In genomic region chr7:144725070-144725469, GRCh38 we compare ENCODE assay signal across 12 cellular contexts.
DNase-seq lines count a peak whose midpoint lies in the region; ATAC-seq, FAIRE-seq and TF ChIP-seq lines count a peak whose summit lies in the region.
"Had no signal": no experiment of that assay in that cellular context is flagged by ENCODE, and none has a peak within 500 bp of the region (broad histone marks: within the 10 kb centered on the region; RNA-seq: fewer than 3 reads in every experiment).

No MANE protein-coding gene starts in this region.

- ATAC-seq in GM19438 (IDR thresholded peaks at IDR 0.05; ENCODE audit: low read depth, unreplicated experiment) (peak; percentile 98), HG02840 (IDR thresholded peaks at IDR 0.05; ENCODE audit: low FRiP score, unreplicated experiment) (peak; percentile 100), HG03460 (IDR thresholded peaks at IDR 0.05; ENCODE audit: unreplicated experiment) (peak; percentile 100)
- ATAC-seq: right lobe of liver had no signal

- H3K4me3 Mint-ChIP-seq in activated T-helper 1 cell treated with anti-CD3 and anti-CD28 coated beads, Interleukin-12 subunit alpha, Interleukin-12 subunit beta, Interleukin-2, Interleukin-4 antibody, amounts not matched to agents 30 ng/mL and 10 ng/mL and 1 ng/mL, durations not matched to agents 14 hours and 24 hours and 36 hours: no peak overlapping the region

- TF ChIP-seq POLR2A in H54 (IDR thresholded peaks at IDR 0.05; ENCODE audit: low read depth, low read length): no peak

- DNase-seq in GM13976 (ENCODE audit: low spot score) (peak; percentile 10), H54 (ENCODE audit: insufficient read length, low spot score) (no peak), NCI-H2171 treated with DMSO at 0.1 percent for 48 hours (lab: John Stamatoyannopoulos, UW) (no peak)
- DNase-seq in activated CD4-positive, alpha-beta T cell treated with anti-CD3 and anti-CD28 coated beads for 48 hours: no peak
- DNase-seq in activated T-helper 1 cell treated with anti-CD3 and anti-CD28 coated beads, Interleukin-12 subunit alpha, Interleukin-12 subunit beta, Interleukin-2, Interleukin-4 antibody, amounts not matched to agents 30 ng/mL and 10 ng/mL and 1 ng/mL, durations not matched to agents 14 hours and 24 hours and 36 hours (ENCODE audit: low spot score): no peak
- DNase-seq: NCI-H1092 treated with DMSO at 0.1 percent for 48 hours, right lobe of liver, T-helper 1 cell had no signal

- no peaks in the 10 kb centered on the region for H3K36me3 Mint-ChIP-seq in activated T-helper 1 cell treated with anti-CD3 and anti-CD28 coated beads, Interleukin-12 subunit alpha, Interleukin-12 subunit beta, Interleukin-2, Interleukin-4 antibody, amounts not matched to agents 30 ng/mL and 10 ng/mL and 1 ng/mL, durations not matched to agents 14 hours and 24 hours and 36 hours (ENCODE audit: low read depth)

- H3K4me1 Mint-ChIP-seq in activated T-helper 1 cell treated with anti-CD3 and anti-CD28 coated beads, Interleukin-12 subunit alpha, Interleukin-12 subunit beta, Interleukin-2, Interleukin-4 antibody, amounts not matched to agents 30 ng/mL and 10 ng/mL and 1 ng/mL, durations not matched to agents 14 hours and 24 hours and 36 hours (ENCODE audit: low read depth): no peaks in the 10 kb centered on the region

- in situ Hi-C loops in GM13976 (cut with MboI; ENCODE audit: low sequenced_read_pairs, unreplicated experiment): no loop called here

- H3K27ac Mint-ChIP-seq in activated T-helper 1 cell treated with anti-CD3 and anti-CD28 coated beads, Interleukin-12 subunit alpha, Interleukin-12 subunit beta, Interleukin-2, Interleukin-4 antibody, amounts not matched to agents 30 ng/mL and 10 ng/mL and 1 ng/mL, durations not matched to agents 14 hours and 24 hours and 36 hours: no peak overlapping the region

- H3K27me3 Mint-ChIP-seq in activated T-helper 1 cell treated with anti-CD3 and anti-CD28 coated beads, Interleukin-12 subunit alpha, Interleukin-12 subunit beta, Interleukin-2, Interleukin-4 antibody, amounts not matched to agents 30 ng/mL and 10 ng/mL and 1 ng/mL, durations not matched to agents 14 hours and 24 hours and 36 hours (ENCODE audit: insufficient read depth): no peaks in the 10 kb centered on the region

- TF ChIP-seq CTCF in GM13976 (IDR thresholded peaks at IDR 0.05; ENCODE audit: borderline replicate concordance, control extremely low read depth, extremely low read depth, insufficient read depth, missing control alignments): no peak

- intact Hi-C loops in activated T-helper 1 cell treated with anti-CD3 and anti-CD28 coated beads, Interleukin-12 subunit alpha, Interleukin-12 subunit beta, Interleukin-2, Interleukin-4 antibody, amounts not matched to agents 30 ng/mL and 10 ng/mL and 1 ng/mL, durations not matched to agents 14 hours and 24 hours and 36 hours (cut with micrococcal nuclease): no loop called here

- no peaks in the 10 kb centered on the region for H3K9me3 Mint-ChIP-seq in activated T-helper 1 cell treated with anti-CD3 and anti-CD28 coated beads, Interleukin-12 subunit alpha, Interleukin-12 subunit beta, Interleukin-2, Interleukin-4 antibody, amounts not matched to agents 30 ng/mL and 10 ng/mL and 1 ng/mL, durations not matched to agents 14 hours and 24 hours and 36 hours

- FAIRE-seq in H54 (lab: Jason Lieb, UNC): no peak
- FAIRE-seq: urothelium cell line had no signal
